In genomic region chr19:6209233-6209632, GRCh38 we compare ENCODE assay signal across 17 cellular contexts.
"Had no signal": no experiment of that assay in that cellular context is flagged by ENCODE, and none has a peak within 500 bp of the region (broad histone marks: within the 10 kb centered on the region; RNA-seq: fewer than 3 reads in every experiment).

No MANE protein-coding gene starts in this region.

- ATAC-seq: activated CD8-positive, alpha-beta T cell treated with anti-CD3 and anti-CD28 coated beads, Interleukin-2, amount 10 ng/mL, durations not matched to agents 7 days and 5 days; activated T-cell treated with anti-CD3 and anti-CD28 coated beads, Interleukin-2, amount 50 U/mL, for 72 hours; stimulated activated naive CD8-positive, alpha-beta T cell treated with anti-CD3 and anti-CD28 coated beads, Interleukin-15, amount 100 ng/mL, for 72 hours had no signal

- H3K27me3 ChIP-seq: neural progenitor cell, ovary, upper lobe of left lung had no signal

- H3K9me3 Mint-ChIP-seq: activated B cell treated with CpG ODN at 0.5 μM for 24 hours; activated CD4-positive, alpha-beta T cell treated with anti-CD3 and anti-CD28 coated beads, Interleukin-2, amount 10 ng/mL, durations not matched to agents 24 days and 14 days; activated naive CD8-positive, alpha-beta T cell treated with anti-CD3 and anti-CD28 coated beads, Interleukin-2, amount 10 ng/mL, durations not matched to agents 7 days and 5 days; activated T-cell treated with anti-CD3 and anti-CD28 coated beads, Interleukin-2, amount 50 U/mL, for 72 hours; central memory CD8-positive, alpha-beta T cell; neural progenitor cell; stimulated activated naive CD8-positive, alpha-beta T cell treated with anti-CD3 and anti-CD28 coated beads, Interleukin-15, amount 100 ng/mL, for 72 hours; T-helper 1 cell treated with Interleukin-12 subunit alpha and Interleukin-12 subunit beta and Interleukin-4 antibody, amounts not matched to agents 30 μg/mL and 1 μg/mL, for 36 hours had no signal

- H3K9ac ChIP-seq: neural progenitor cell had no signal

- H3K36me3 ChIP-seq: neural progenitor cell, ovary had no signal

- H3K4me1 ChIP-seq: neural progenitor cell had no signal

- H3K4me3 Mint-ChIP-seq: activated B cell treated with CpG ODN at 0.5 μM for 24 hours; activated CD4-positive, alpha-beta T cell treated with anti-CD3 and anti-CD28 coated beads, Interleukin-2, amount 10 ng/mL, durations not matched to agents 24 days and 14 days; activated CD8-positive, alpha-beta T cell treated with anti-CD3 and anti-CD28 coated beads, Interleukin-2, amount 10 ng/mL, durations not matched to agents 7 days and 5 days; activated naive CD8-positive, alpha-beta T cell treated with anti-CD3 and anti-CD28 coated beads, Interleukin-2, amount 10 ng/mL, durations not matched to agents 7 days and 5 days; activated T-cell treated with anti-CD3 and anti-CD28 coated beads, Interleukin-2, amount 50 U/mL, for 72 hours; central memory CD8-positive, alpha-beta T cell; stimulated activated naive CD8-positive, alpha-beta T cell treated with anti-CD3 and anti-CD28 coated beads, Interleukin-15, amount 100 ng/mL, for 72 hours; T-helper 1 cell treated with Interleukin-12 subunit alpha and Interleukin-12 subunit beta and Interleukin-4 antibody, amounts not matched to agents 30 μg/mL and 1 μg/mL, for 36 hours had no signal

- H3K9me3 ChIP-seq: ovary, upper lobe of left lung had no signal

- H3K4me2 ChIP-seq: neural progenitor cell had no signal

- H3K36me3 Mint-ChIP-seq: activated naive CD8-positive, alpha-beta T cell treated with anti-CD3 and anti-CD28 coated beads, Interleukin-2, amount 10 ng/mL, durations not matched to agents 7 days and 5 days had no signal

- H3K27ac Mint-ChIP-seq: activated B cell treated with CpG ODN at 0.5 μM for 24 hours; activated CD4-positive, alpha-beta T cell treated with anti-CD3 and anti-CD28 coated beads, Interleukin-2, amount 10 ng/mL, durations not matched to agents 24 days and 14 days; activated CD8-positive, alpha-beta T cell treated with anti-CD3 and anti-CD28 coated beads, Interleukin-2, amount 10 ng/mL, durations not matched to agents 7 days and 5 days; activated naive CD8-positive, alpha-beta T cell treated with anti-CD3 and anti-CD28 coated beads, Interleukin-2, amount 10 ng/mL, durations not matched to agents 7 days and 5 days; activated T-cell treated with anti-CD3 and anti-CD28 coated beads, Interleukin-2, amount 50 U/mL, for 72 hours; stimulated activated naive CD8-positive, alpha-beta T cell treated with anti-CD3 and anti-CD28 coated beads, Interleukin-15, amount 100 ng/mL, for 72 hours; T-helper 1 cell treated with Interleukin-12 subunit alpha and Interleukin-12 subunit beta and Interleukin-4 antibody, amounts not matched to agents 30 μg/mL and 1 μg/mL, for 36 hours had no signal

- H3K27ac ChIP-seq: neural progenitor cell, ovary, upper lobe of left lung had no signal

- H3K4me3 ChIP-seq: neural progenitor cell, ovary, upper lobe of left lung had no signal

- H3K4me1 Mint-ChIP-seq: activated CD4-positive, alpha-beta T cell treated with anti-CD3 and anti-CD28 coated beads, Interleukin-2, amount 10 ng/mL, durations not matched to agents 24 days and 14 days; activated naive CD8-positive, alpha-beta T cell treated with anti-CD3 and anti-CD28 coated beads, Interleukin-2, amount 10 ng/mL, durations not matched to agents 7 days and 5 days; central memory CD8-positive, alpha-beta T cell; stimulated activated naive CD8-positive, alpha-beta T cell treated with anti-CD3 and anti-CD28 coated beads, Interleukin-15, amount 100 ng/mL, for 72 hours had no signal

- H2AFZ ChIP-seq: neural progenitor cell had no signal

- H3K27me3 Mint-ChIP-seq: activated B cell treated with CpG ODN at 0.5 μM for 24 hours; activated CD4-positive, alpha-beta T cell treated with anti-CD3 and anti-CD28 coated beads, Interleukin-2, amount 10 ng/mL, durations not matched to agents 24 days and 14 days; activated naive CD8-positive, alpha-beta T cell treated with anti-CD3 and anti-CD28 coated beads, Interleukin-2, amount 10 ng/mL, durations not matched to agents 7 days and 5 days; central memory CD8-positive, alpha-beta T cell; stimulated activated naive CD8-positive, alpha-beta T cell treated with anti-CD3 and anti-CD28 coated beads, Interleukin-15, amount 100 ng/mL, for 72 hours had no signal

- DNase-seq: activated B cell treated with CpG ODN at 0.5 μM for 24 hours; activated CD4-positive, alpha-beta T cell treated with anti-CD3 and anti-CD28 coated beads, Interleukin-2, amount 10 ng/mL, durations not matched to agents 24 days and 14 days; activated CD8-positive, alpha-beta memory T cell treated with anti-CD3 and anti-CD28 coated beads, Interleukin-2, amount 50 U/mL, for 4 hours; activated CD8-positive, alpha-beta T cell treated with anti-CD3 and anti-CD28 coated beads, Interleukin-2, amount 10 ng/mL, durations not matched to agents 7 days and 5 days; activated naive CD8-positive, alpha-beta T cell treated with anti-CD3 and anti-CD28 coated beads, Interleukin-2, amount 10 ng/mL, durations not matched to agents 7 days and 5 days; activated T-cell treated with anti-CD3 and anti-CD28 coated beads, Interleukin-2, amount 50 U/mL, for 72 hours; cortex of kidney; effector CD8-positive, alpha-beta T cell; foreskin melanocyte; head of caudate nucleus; stimulated activated CD4-positive, alpha-beta T cell treated with anti-CD3 and anti-CD28 coated beads, Interleukin-1b, Interleukin-23, amount 100 ng/mL, for 48 hours; stimulated activated naive CD8-positive, alpha-beta T cell treated with anti-CD3 and anti-CD28 coated beads, Interleukin-15, amount 100 ng/mL, for 72 hours; upper lobe of left lung had no signal
